In genomic region chr6:158703121-158703839, GRCh38 we compare ENCODE assay signal across 11 cellular contexts. TPM values are rescaled to one million over a fixed set of nuclear protein-coding genes. Genes with fewer than 3 reads are reported as not detected.
DNase-seq lines count a peak whose midpoint lies in the region; ATAC-seq and TF ChIP-seq lines count a peak whose summit lies in the region.
"Had no signal": no experiment of that assay in that cellular context is flagged by ENCODE, and none has a peak within 500 bp of the region (broad histone marks: within the 10 kb centered on the region; RNA-seq: fewer than 3 reads in every experiment).

No MANE protein-coding gene starts in this region.

- peak overlapping the region in 3 of 7 donors; percentile 46 to 57 (median 48) for H3K27ac Mint-ChIP-seq in CD4-positive, alpha-beta memory T cell
- H3K27ac Mint-ChIP-seq: CD4-positive, CD25-positive, alpha-beta regulatory T cell had no signal

- peak; percentile 83 for DNase-seq in DMS 273 (lab: John Stamatoyannopoulos, UW; ENCODE audit: unreplicated experiment)
- no peak for DNase-seq in DMS 273 treated with DMSO at 0.1 percent for 48 hours (lab: John Stamatoyannopoulos, UW)
- DNase-seq in PC-9: no peak
- DNase-seq in heart left ventricle: peak; percentile 50 to 82 (median 71)
- peak; percentile 80 for DNase-seq in posterior vena cava (ENCODE audit: low spot score)
- DNase-seq in mucosa of gallbladder (ENCODE audit: low spot score): no peak
- no peak for DNase-seq in CD4-positive, alpha-beta memory T cell
- no peak for DNase-seq in germinal center (ENCODE audit: low spot score)

- H3K9me3 ChIP-seq in PC-9 (ENCODE audit: insufficient read depth, low read depth) (no peaks in the 10 kb centered on the region), heart left ventricle (no peaks in the 10 kb centered on the region)
- no peaks in the 10 kb centered on the region for H3K9me3 ChIP-seq in CD4-positive, alpha-beta memory T cell (ENCODE audit: control insufficient read depth in 1 of 2, low read length in 2 of 2)

- H3K27me3 ChIP-seq in PC-9 (ENCODE audit: insufficient read depth, low read depth) (no peaks in the 10 kb centered on the region), heart left ventricle (no peaks in the 10 kb centered on the region)
- no peaks in the 10 kb centered on the region for H3K27me3 ChIP-seq in CD4-positive, alpha-beta memory T cell (ENCODE audit: insufficient read depth, low read length)

- TF ChIP-seq CTCF in PC-9 (conservative IDR thresholded peaks at IDR 0.05): no peak
- no peak for TF ChIP-seq CTCF in heart left ventricle (IDR thresholded peaks at IDR 0.05)

- no peaks in the 10 kb centered on the region for H3K9me3 Mint-ChIP-seq in CD4-positive, alpha-beta memory T cell
- H3K9me3 Mint-ChIP-seq: activated T-helper 2 cell treated with anti-CD3 and anti-CD28 coated beads, Interferon-gamma antibody, Interleukin-2, Interleukin-4, amounts not matched to agents 10 μg/mL and 5 μg/mL and 100 μg/mL, durations not matched to agents 14 hours and 24 hours and 36 hours; CD4-positive, CD25-positive, alpha-beta regulatory T cell had no signal

- H3K4me1 Mint-ChIP-seq in CD4-positive, alpha-beta memory T cell: peaks cover 9 to 21% (median 15%) of the 10 kb centered on the region in 4 donors

- intact Hi-C loops in PC-9 (cut with micrococcal nuclease; ENCODE audit: unreplicated experiment): loop anchor here (10.0 kb wide), 3 partner anchors 62 to 402 kb away; no protein-coding TSS in a partner anchor
- intact Hi-C loops in heart left ventricle (cut with DNase I): loop anchor here in 6 of 10 donors (10.0 kb wide), 6 partner anchors 92 to 432 kb away; partner anchors contain the start of gene EZR (in 2 of the 6)
- intact Hi-C loops in posterior vena cava (cut with DNase I): loop anchor here in 1 of 2 donors (10.0 kb wide), 1 partner anchor 112 kb away; the partner anchor contains the start of gene EZR
- intact Hi-C loops in CD4-positive, alpha-beta memory T cell (cut with micrococcal nuclease): no loop called here

- H3K4me1 ChIP-seq in PC-9 (replicated peaks; ENCODE audit: insufficient read depth): peaks cover 44% of the 10 kb centered on the region
- H3K4me1 ChIP-seq in heart left ventricle: peaks cover 6 to 49% (median 37%) of the 10 kb centered on the region in 12 donors
- peaks cover 10% of the 10 kb centered on the region for H3K4me1 ChIP-seq in CD4-positive, alpha-beta memory T cell (ENCODE audit: insufficient read depth, low read length)

- peak; percentile 40 to 58 (median 45) for ATAC-seq in heart left ventricle

- WGBS in heart left ventricle, 4 donors: 57 to 74% (median 66%) methylated on average over 13 to 14 of the region's 14 CpGs

- H3K4me3 ChIP-seq in PC-9 (no peak overlapping the region), heart left ventricle (no peak overlapping the region)
- no peak overlapping the region for H3K4me3 ChIP-seq in CD4-positive, alpha-beta memory T cell (ENCODE audit: low read length in 2 of 2)

- H3K36me3 ChIP-seq in PC-9 (ENCODE audit: low read depth) (no peaks in the 10 kb centered on the region), heart left ventricle (no peaks in the 10 kb centered on the region)
- no peaks in the 10 kb centered on the region for H3K36me3 ChIP-seq in CD4-positive, alpha-beta memory T cell (ENCODE audit: insufficient read depth, low read length)

- no peaks in the 10 kb centered on the region for H3K9me2 ChIP-seq in PC-9 (ENCODE audit: insufficient read depth)

- H3K79me2 ChIP-seq in PC-9 (ENCODE audit: low read depth): peaks cover 20% of the 10 kb centered on the region

- no TSS peak for BruUV-seq in PC-9 (replicated peaks; lab: Mats Ljungman, UMichigan)

- H3K4me3 Mint-ChIP-seq in CD4-positive, alpha-beta memory T cell: no peak overlapping the region

- no peaks in the 10 kb centered on the region for H4K20me1 ChIP-seq in PC-9 (ENCODE audit: insufficient read depth)

- POLR2A ChIA-PET in PC-9 (lab: Charles Lee; ENCODE audit: unreplicated experiment): interaction anchor here (0.6 kb wide), 1 partner anchor 205 kb away, joined by 4 read pairs; no protein-coding TSS in a partner anchor
- POLR2A ChIA-PET in CD4-positive, alpha-beta memory T cell (lab: Charles Lee; ENCODE audit: partially characterized antibody): interaction anchor here (1.1 to 1.8 kb wide), 3 partner anchors 18 to 269 kb away, joined by 3 to 8 read pairs (median 4); no protein-coding TSS in a partner anchor

- H3F3A ChIP-seq in PC-9 (ENCODE audit: insufficient read depth, low read depth): peaks cover 33% of the 10 kb centered on the region

- H3K36me3 Mint-ChIP-seq in CD4-positive, alpha-beta memory T cell: peaks cover 9 to 14% of the 10 kb centered on the region in 2 donors

- H3K4me2 ChIP-seq in PC-9: no peak overlapping the region

- CTCF ChIA-PET in PC-9 (lab: Charles Lee): interaction anchor here (0.7 kb wide), 1 partner anchor 44 kb away, joined by 4 read pairs; no protein-coding TSS in a partner anchor
- CTCF ChIA-PET in CD4-positive, alpha-beta memory T cell (lab: Charles Lee; ENCODE audit: partially characterized antibody): interaction anchor here (0.7 to 5.6 kb wide), 28 partner anchors 10 to 439 kb away, joined by 3 to 132 read pairs (median 4); partner anchors contain the start of gene RSPH3

- no peak for TF ChIP-seq POLR2A in heart left ventricle (IDR thresholded peaks at IDR 0.05)

- no peak overlapping the region for H2AFZ ChIP-seq in PC-9

- peak overlapping the region; percentile 94 for H3K27ac ChIP-seq in PC-9
- peak overlapping the region in 10 of 12 donors; percentile 19 to 90 (median 64) for H3K27ac ChIP-seq in heart left ventricle
- no peak overlapping the region for H3K27ac ChIP-seq in CD4-positive, alpha-beta memory T cell (ENCODE audit: low read depth, low read length)
- H3K27ac ChIP-seq: 22Rv1 had no signal

- no peaks in the 10 kb centered on the region for H3K27me3 Mint-ChIP-seq in CD4-positive, alpha-beta memory T cell
- H3K27me3 Mint-ChIP-seq: CD4-positive, CD25-positive, alpha-beta regulatory T cell had no signal

RNA-seq across cellular contexts. Expression of gene SYTL3, which starts 53.4 kb away (rescaled TPM):
- total RNA-seq in PC-9 (2021) (7.8 and 8.3 TPM in 2 replicates), heart left ventricle (10 to 100 TPM in 3 of 9 donors, 1 to 10 TPM in 6; 4.1 to 14.6 (median 8.2) TPM), posterior vena cava (1 to 10 TPM; 2.0 to 6.5 TPM), mucosa of gallbladder (4.1 TPM)
- 10 to 100 TPM in 1 of 2 donors, 1 to 10 TPM in 1; 4.0 to 14.0 TPM for polyA plus RNA-seq in heart left ventricle
- 10 to 100 TPM; 22.2 to 24.3 TPM for total RNA-seq in CD4-positive, alpha-beta memory T cell
- 10 to 100 TPM; 11.9 to 13.3 TPM for polyA plus RNA-seq in CD4-positive, alpha-beta memory T cell

RNA-seq across cellular contexts. Expression of gene DYNLT1, which starts 58.7 kb away (rescaled TPM):
- 99.6 and 105 TPM in 2 replicates for total RNA-seq in PC-9 (2021)
- total RNA-seq in heart left ventricle: 100 to 1,000 TPM in 7 of 9 donors, 10 to 100 TPM in 2; 68.4 to 177 (median 121) TPM
- polyA plus RNA-seq in heart left ventricle: 100 to 1,000 TPM; 159 to 177 TPM
- 10 to 100 TPM; 91.3 to 91.4 TPM for total RNA-seq in posterior vena cava
- total RNA-seq in mucosa of gallbladder: 155 TPM
- total RNA-seq in CD4-positive, alpha-beta memory T cell: 10 to 100 TPM; 78.8 to 90.4 TPM
- polyA plus RNA-seq in CD4-positive, alpha-beta memory T cell: 100 to 1,000 TPM in 1 of 2 donors, 10 to 100 TPM in 1; 93.8 to 105 TPM

Comparison
In these comparisons a context has a peak if more than half of its experiments do, and no peak if none do; other contexts are left out.
1. DNase-seq: peak in DMS 273 (single experiment), heart left ventricle (5 of 5) and posterior vena cava (single experiment); none in DMS 273 treated with DMSO at 0.1 percent for 48 hours (single experiment), PC-9 (0 of 2), mucosa of gallbladder (single experiment), CD4-positive, alpha-beta memory T cell (0 of 5) and germinal center (single experiment).